Comparison of ENCODE assay signal across 16 cellular contexts in the genomic region with DNA sequence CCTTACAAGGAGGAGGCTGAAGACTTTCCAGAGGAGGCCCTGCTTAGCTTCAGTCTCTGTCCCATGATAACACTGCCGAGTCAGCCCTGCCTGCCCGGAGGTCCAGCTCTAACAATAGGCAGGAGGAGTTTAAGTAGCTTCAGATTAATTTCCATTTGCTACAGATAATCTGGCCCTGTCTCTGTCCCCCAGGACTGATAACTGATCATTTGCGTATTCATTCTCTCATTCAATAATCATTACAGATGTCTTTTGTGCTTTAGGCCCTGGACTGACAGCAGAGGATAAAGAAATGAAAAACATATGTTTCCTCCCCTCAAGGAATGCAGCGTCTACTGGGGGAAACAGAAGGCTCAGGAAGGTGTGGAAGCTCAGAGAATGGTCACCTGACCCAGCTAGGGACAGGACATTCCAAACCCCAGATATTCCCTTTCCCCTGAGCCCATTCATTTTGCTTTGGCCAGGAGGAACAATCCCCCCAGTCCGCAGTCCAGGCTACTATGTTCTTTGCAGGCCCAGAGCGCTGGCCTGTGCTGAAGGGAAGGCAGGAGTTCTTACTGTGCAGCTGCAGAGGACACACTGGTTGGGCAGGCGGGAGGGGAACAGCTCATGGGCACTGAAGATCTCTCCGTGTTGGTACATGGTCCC. TPM values are rescaled to one million over a fixed set of nuclear protein-coding genes. Genes with fewer than 3 reads are reported as not detected.
DNase-seq lines count a peak whose midpoint lies in the region; ATAC-seq, FAIRE-seq and TF ChIP-seq lines count a peak whose summit lies in the region.
"Had no signal": no experiment of that assay in that cellular context is flagged by ENCODE, and none has a peak within 500 bp of the region (broad histone marks: within the 10 kb centered on the region; RNA-seq: fewer than 3 reads in every experiment).

No MANE protein-coding gene starts in this region.

- H3K9me3 ChIP-seq in H1 (ENCODE audit: insufficient read depth in 2 of 2, low read depth in 1 of 2, low read length in 1 of 2), result no peaks in the 10 kb centered on the region
- no peaks in the 10 kb centered on the region for H3K9me3 ChIP-seq in left lung
- no peaks in the 10 kb centered on the region for H3K9me3 ChIP-seq in stomach smooth muscle (ENCODE audit: control insufficient read depth in 2 of 2, low read length in 2 of 2)
- H3K9me3 ChIP-seq: right lobe of liver had no signal

- no peak overlapping the region for H3K4me3 ChIP-seq in H1 (ENCODE audit: extremely low read depth in 1 of 4, insufficient read depth in 2 of 4, low read depth in 3 of 4, low read length in 4 of 4)
- H3K4me3 ChIP-seq in left lung, result no peak overlapping the region
- H3K4me3 ChIP-seq in stomach smooth muscle (ENCODE audit: low read length in 2 of 2), result no peak overlapping the region
- H3K4me3 ChIP-seq: right lobe of liver had no signal

- H3K18ac ChIP-seq in H1 (ENCODE audit: extremely low read depth, low read length), result 0 out of 2 replicates have a peak overlapping the region, but pooled peaks have one; percentile 26

- H3K4me2 ChIP-seq in H1 (ENCODE audit: insufficient read depth in 1 of 2, low read depth in 2 of 2, low read length in 2 of 2), result no peak overlapping the region

- ATAC-seq in left lung (peak; percentile 54), HG02623 (IDR thresholded peaks at IDR 0.05; ENCODE audit: unreplicated experiment) (no peak), GM19324 (IDR thresholded peaks at IDR 0.05; ENCODE audit: low FRiP score, unreplicated experiment) (no peak)
- ATAC-seq: HCT116 had no signal

- CTCF ChIA-PET in H1 (lab: Charles Lee; ENCODE audit: partially characterized antibody) (interaction anchor here (0.7 to 2.6 kb wide), 10 partner anchors 8 to 366 kb away, joined by 3 to 20 read pairs (median 3); no protein-coding TSS in a partner anchor), HEK293T (lab: Yijun Ruan, JAX) (interaction anchor here (0.6 to 2.0 kb wide), 5 partner anchors 8 to 260 kb away, joined by 3 to 8 read pairs (median 3); no protein-coding TSS in a partner anchor)

- H3K27me3 ChIP-seq in H1 (replicated peaks in 1 of 4; ENCODE audit: control insufficient read depth in 3 of 4, extremely low read depth in 1 of 4, insufficient read depth in 3 of 4, low read length in 3 of 4) (no peaks in the 10 kb centered on the region), left lung (no peaks in the 10 kb centered on the region), stomach smooth muscle (ENCODE audit: control insufficient read depth in 1 of 2, insufficient read depth in 2 of 2, low read length in 2 of 2) (no peaks in the 10 kb centered on the region)
- H3K27me3 ChIP-seq: right lobe of liver had no signal

- H3K27ac ChIP-seq in H1 (ENCODE audit: low read depth, low read length), result no peak overlapping the region
- no peak overlapping the region for H3K27ac ChIP-seq in left lung
- H3K27ac ChIP-seq in stomach smooth muscle (ENCODE audit: low read length), result peak overlapping the region; percentile 58
- H3K27ac ChIP-seq: right lobe of liver, VCaP had no signal

- H4K91ac ChIP-seq in H1 (replicated peaks; ENCODE audit: insufficient read length, low read length), result peak overlapping the region; percentile 41

- no peak for TF ChIP-seq CTCF in H1 (IDR thresholded peaks at IDR 0.05; ENCODE audit: control extremely low read depth in 1 of 3, insufficient read depth in 1 of 3, low read depth in 1 of 3, low read length in 3 of 3)
- TF ChIP-seq CTCF in left lung (IDR thresholded peaks at IDR 0.05), result no peak

- no peak overlapping the region for H4K5ac ChIP-seq in H1 (ENCODE audit: insufficient read length, low read depth, low read length)

- H3K4ac ChIP-seq in H1 (replicated peaks; ENCODE audit: insufficient read length, low read depth, low read length), result no peak overlapping the region

- POLR2A ChIA-PET in H1 (lab: Charles Lee; ENCODE audit: partially characterized antibody), result interaction anchor here (1.2 kb wide), 1 partner anchor 10 kb away, joined by 4 read pairs; no protein-coding TSS in a partner anchor
- POLR2A ChIA-PET in HEK293T (lab: Yijun Ruan, JAX), result interaction anchor here (0.5 to 1.5 kb wide), 3 partner anchors 8 to 217 kb away, joined by 3 read pairs; no protein-coding TSS in a partner anchor

- no peak overlapping the region for H2AK5ac ChIP-seq in H1 (ENCODE audit: low read depth, low read length)

- H3K9ac ChIP-seq in H1 (replicated peaks in 1 of 4; ENCODE audit: extremely low read depth in 1 of 4, low read depth in 3 of 4, low read length in 3 of 4) (no peak overlapping the region), stomach smooth muscle (ENCODE audit: low read length in 2 of 2) (no peak overlapping the region)

- no peak overlapping the region for H2BK20ac ChIP-seq in H1 (ENCODE audit: low read length)

- no peak overlapping the region for H3K23ac ChIP-seq in H1 (ENCODE audit: insufficient read length)

- no peaks in the 10 kb centered on the region for H3K79me2 ChIP-seq in H1 (ENCODE audit: control insufficient read depth in 1 of 2, insufficient read depth in 2 of 2, low read length in 2 of 2)

- no peaks in the 10 kb centered on the region for H3K79me1 ChIP-seq in H1 (ENCODE audit: low read depth, low read length)

- H3K4me1 ChIP-seq in H1 (replicated peaks in 1 of 4; ENCODE audit: control insufficient read depth in 3 of 4, insufficient read depth in 4 of 4, low read length in 3 of 4) (peaks cover 0 to 6% (median 3%) of the 10 kb centered on the region in 4 experiments; a peak in 3 of 7 replicates), left lung (no peaks in the 10 kb centered on the region), stomach smooth muscle (ENCODE audit: control insufficient read depth, insufficient read depth, low read length) (peaks cover 11% of the 10 kb centered on the region)
- H3K4me1 ChIP-seq: right lobe of liver had no signal

- no peak for TF ChIP-seq POLR2A in H1 (IDR thresholded peaks at IDR 0.05; ENCODE audit: control extremely low read depth in 1 of 2, low read depth in 2 of 2, low read length in 2 of 2)

- WGBS in H1 (ENCODE audit: extremely low coverage in 1 of 2, insufficient coverage in 1 of 2, insufficient read length in 1 of 2, insufficient replicate concordance in 2 of 2, low coverage in 1 of 2, low lambda C conversion rate in 2 of 2, missing lambda C conversion rate in 1 of 2), 2 experiments, result 74% methylated on average over 8 of the region's 8 CpGs; no CpG with 5 or more reads in 1 of the 2 experiments

- peak overlapping the region; percentile 30; the same call in 1 of the 2 replicates for H2BK12ac ChIP-seq in H1 (ENCODE audit: low read depth, low read length)

- H3K36me3 ChIP-seq in H1 (ENCODE audit: control insufficient read depth in 2 of 4, insufficient read depth in 4 of 4, low read length in 3 of 4) (no peaks in the 10 kb centered on the region), left lung (no peaks in the 10 kb centered on the region), stomach smooth muscle (ENCODE audit: control insufficient read depth in 2 of 2, insufficient read depth in 2 of 2, low read length in 2 of 2) (no peaks in the 10 kb centered on the region)
- H3K36me3 ChIP-seq: right lobe of liver had no signal

- no peaks in the 10 kb centered on the region for H3K23me2 ChIP-seq in H1 (ENCODE audit: low read depth, low read length)

- no peak overlapping the region for H2BK5ac ChIP-seq in H1 (ENCODE audit: low read depth, low read length)

- no peak for TF ChIP-seq RAD21 in H1 (IDR thresholded peaks at IDR 0.05 in 1 of 2, conservative IDR thresholded peaks at IDR 0.05 in 1 of 2; ENCODE audit: low read depth in 2 of 2, low read length in 2 of 2)

- H2BK120ac ChIP-seq in H1 (replicated peaks; ENCODE audit: low read depth, low read length), result peak overlapping the region; percentile 27

- no peak for TF ChIP-seq EP300 in H1 (IDR thresholded peaks at IDR 0.05; ENCODE audit: borderline replicate concordance in 1 of 2, low read depth in 2 of 2, low read length in 2 of 2)

- intact Hi-C loops in left lung (cut with DNase I), result no loop called here

- no peak overlapping the region for H3K56ac ChIP-seq in H1 (replicated peaks; ENCODE audit: insufficient read length, low read depth, low read length)

- H4K20me1 ChIP-seq in H1 (replicated peaks in 1 of 2; ENCODE audit: control insufficient read depth in 1 of 2, insufficient read depth in 2 of 2, low read length in 2 of 2), result no peaks in the 10 kb centered on the region

- no peak overlapping the region for H2BK15ac ChIP-seq in H1 (ENCODE audit: low read length)

- H2AFZ ChIP-seq in H1 (ENCODE audit: low read length), result peak overlapping the region; percentile 65

- H3K14ac ChIP-seq in H1 (ENCODE audit: insufficient read length), result no peak overlapping the region

- DNase-seq in SK-N-DZ (ENCODE audit: low spot score) (peak; percentile 50), H1 (ENCODE audit: low read depth in 1 of 2, low spot score in 2 of 2) (no peak), left lung (no peak), HEK293T (ENCODE audit: extremely low spot score) (no peak)
- DNase-seq: activated naive CD8-positive, alpha-beta T cell treated with anti-CD3 and anti-CD28 coated beads for 36 hours; NCI-H2081 treated with DMSO at 0.1 percent for 48 hours; right lobe of liver had no signal

- FAIRE-seq in H1 (lab: Jason Lieb, UNC), result no peak
- FAIRE-seq: GM18507 had no signal

- H4K8ac ChIP-seq in H1 (ENCODE audit: extremely low read depth, insufficient read depth, low read length), result no peak overlapping the region

RNA-seq across cellular contexts. Expression of a gene that starts 20.8 kb away (rescaled TPM):
- 0.44 TPM in 1 of 2 replicates, not detected in the other for polyA plus RNA-seq in SK-N-DZ (2014; cell fraction: cytosol; rRNA removed)
- 0.81 and 8.5 TPM in 2 replicates for polyA plus RNA-seq in SK-N-DZ (2014; cell fraction: nucleus; rRNA removed)
- 0.25 and 0.48 TPM in 2 replicates for total RNA-seq in H1 (2021; fragmentation: NEBNext Ultra II Directional; extraction: Animal tissue kit (Norgen Biotek cat#: 25700))
- 0.26 and 0.49 TPM in 2 replicates for polyA plus RNA-seq in H1 (2011; rRNA removed)
- polyA plus RNA-seq in H1 (2011; cell fraction: cytosol; rRNA removed), result 0.18 TPM
- polyA plus RNA-seq in H1 (2011; cell fraction: nucleus; rRNA removed), result 0.24 TPM
- 0.40 to 1.0 TPM (median 0.56 TPM) in 4 replicates for polyA plus RNA-seq in H1 (2012, experiment 1 of 2)
- 0.58 TPM for polyA plus RNA-seq in H1 (2012, experiment 2 of 2)
- polyA plus RNA-seq in H1 (2013, experiment 1 of 2), result 1.2 TPM
- polyA plus RNA-seq in H1 (2013, experiment 2 of 2), result 0.52 TPM
- 0.09 and 0.34 TPM in 2 replicates for polyA minus RNA-seq in H1 (2011; rRNA and poly(A)+ RNA removed)
- polyA minus RNA-seq in H1 (2011; cell fraction: cytosol; rRNA and poly(A)+ RNA removed), result not detected
- polyA minus RNA-seq in H1 (2011; cell fraction: nucleus; rRNA and poly(A)+ RNA removed), result 0.40 TPM
- total RNA-seq in left lung, result 1 to 10 TPM; 1.3 to 5.2 TPM
- total RNA-seq: activated naive CD8-positive, alpha-beta T cell treated with anti-CD3 and anti-CD28 coated beads for 36 hours; chondrocyte; fibroblast of lung; HT1080 had no signal
- polyA plus RNA-seq: fibroblast of lung had no signal

RNA-seq across cellular contexts. Expression of a gene that starts 38.2 kb away (rescaled TPM):
- 21.5 and 26.7 TPM in 2 replicates for polyA plus RNA-seq in SK-N-DZ (2014; cell fraction: cytosol; rRNA removed)
- polyA plus RNA-seq in SK-N-DZ (2014; cell fraction: nucleus; rRNA removed), result 31.1 and 37.5 TPM in 2 replicates
- total RNA-seq in H1 (2021; fragmentation: NEBNext Ultra II Directional; extraction: Animal tissue kit (Norgen Biotek cat#: 25700)), result 12.1 and 12.5 TPM in 2 replicates
- polyA plus RNA-seq in H1 (2011; rRNA removed), result 2.1 and 3.6 TPM in 2 replicates
- 3.6 TPM for polyA plus RNA-seq in H1 (2011; cell fraction: cytosol; rRNA removed)
- polyA plus RNA-seq in H1 (2011; cell fraction: nucleus; rRNA removed), result 3.5 TPM
- 3.4 to 5.0 TPM (median 3.6 TPM) in 4 replicates for polyA plus RNA-seq in H1 (2012, experiment 1 of 2)
- polyA plus RNA-seq in H1 (2012, experiment 2 of 2), result 0.37 TPM
- 4.7 TPM for polyA plus RNA-seq in H1 (2013, experiment 1 of 2)
- polyA plus RNA-seq in H1 (2013, experiment 2 of 2), result 4.4 TPM
- 19.6 and 25.2 TPM in 2 replicates for polyA minus RNA-seq in H1 (2011; rRNA and poly(A)+ RNA removed)
- 22.8 TPM for polyA minus RNA-seq in H1 (2011; cell fraction: cytosol; rRNA and poly(A)+ RNA removed)
- polyA minus RNA-seq in H1 (2011; cell fraction: nucleus; rRNA and poly(A)+ RNA removed), result 29.2 TPM
- 10 to 100 TPM; 19.4 to 23.6 TPM for total RNA-seq in left lung
